In genomic region chr1:39789571-39790110, GRCh38 we compare ENCODE assay signal across 8 cellular contexts. TPM values are rescaled to one million over a fixed set of nuclear protein-coding genes. Genes with fewer than 3 reads are reported as not detected.
DNase-seq lines count a peak whose midpoint lies in the region; ATAC-seq and TF ChIP-seq lines count a peak whose summit lies in the region.

No MANE protein-coding gene starts in this region.

- ATAC-seq in natural killer cell treated with Interleukin-12 subunit alpha and Interleukin-12 subunit beta and Interleukin-15 and Interleukin-18, amount 100 ng/mL, for 72 hours: no peak
- ATAC-seq in HG03571 (IDR thresholded peaks at IDR 0.05; ENCODE audit: unreplicated experiment) (no peak), HG02973 (IDR thresholded peaks at IDR 0.05; ENCODE audit: unreplicated experiment) (no peak)

- no peak overlapping the region for H3K9ac ChIP-seq in HUES6 (ENCODE audit: low read length)

- H3K36me3 ChIP-seq in BE2C (no peaks in the 10 kb centered on the region), HUES6 (ENCODE audit: control insufficient read depth, insufficient read depth, low read length) (no peaks in the 10 kb centered on the region)

- H3K4me1 ChIP-seq in BE2C (no peaks in the 10 kb centered on the region), HUES6 (ENCODE audit: control insufficient read depth, insufficient read depth, low read length) (no peaks in the 10 kb centered on the region)

- H3K36me3 Mint-ChIP-seq in chondrocyte (ENCODE audit: low read depth): no peaks in the 10 kb centered on the region
- H3K36me3 Mint-ChIP-seq in natural killer cell treated with Interleukin-12 subunit alpha and Interleukin-12 subunit beta and Interleukin-15 and Interleukin-18, amount 100 ng/mL, for 72 hours: no peaks in the 10 kb centered on the region

- H3K27ac Mint-ChIP-seq in chondrocyte (ENCODE audit: unreplicated experiment): no peak overlapping the region
- H3K27ac Mint-ChIP-seq in natural killer cell treated with Interleukin-12 subunit alpha and Interleukin-12 subunit beta and Interleukin-15 and Interleukin-18, amount 100 ng/mL, for 72 hours: no peak overlapping the region

- TF ChIP-seq CTCF in BE2C (IDR thresholded peaks at IDR 0.05; ENCODE audit: low read depth, low read length): no peak
- TF ChIP-seq CTCF in chondrocyte (IDR thresholded peaks at IDR 0.05): no peak

- no peaks in the 10 kb centered on the region for H3K9me3 Mint-ChIP-seq in chondrocyte (ENCODE audit: low read depth)
- no peaks in the 10 kb centered on the region for H3K9me3 Mint-ChIP-seq in natural killer cell treated with Interleukin-12 subunit alpha and Interleukin-12 subunit beta and Interleukin-15 and Interleukin-18, amount 100 ng/mL, for 72 hours

- no peak for DNase-seq in BE2C
- no peak for DNase-seq in chondrocyte (ENCODE audit: low spot score)
- no peak for DNase-seq in natural killer cell treated with Interleukin-12 subunit alpha and Interleukin-12 subunit beta and Interleukin-15 and Interleukin-18, amount 100 ng/mL, for 72 hours (ENCODE audit: low spot score)
- DNase-seq in stimulated activated CD4-positive, alpha-beta T cell treated with anti-CD3 and anti-CD28 coated beads, Interleukin-12 subunit alpha, Interleukin-12 subunit beta, amount 100 ng/mL, for 4 hours: no peak
- no peak for DNase-seq in stimulated activated CD4-positive, alpha-beta T cell treated with anti-CD3 and anti-CD28 coated beads, Interleukin-4, amount 100 ng/mL, for 1 hour

- H3K27ac ChIP-seq in HUES6 (ENCODE audit: low read depth, low read length): no peak overlapping the region

- H3K4me3 Mint-ChIP-seq in chondrocyte (ENCODE audit: unreplicated experiment): peak overlapping the region; percentile 54
- H3K4me3 Mint-ChIP-seq in natural killer cell treated with Interleukin-12 subunit alpha and Interleukin-12 subunit beta and Interleukin-15 and Interleukin-18, amount 100 ng/mL, for 72 hours: peak overlapping the region; percentile 81

- peak overlapping the region; percentile 34 for H3K4me3 ChIP-seq in BE2C (ENCODE audit: low read depth, low read length)
- peak overlapping the region; percentile 67 for H3K4me3 ChIP-seq in HUES6 (ENCODE audit: low read depth, low read length)

- H3K27me3 ChIP-seq in BE2C (no peaks in the 10 kb centered on the region), HUES6 (ENCODE audit: control insufficient read depth, insufficient read depth, low read length) (peaks cover 81% of the 10 kb centered on the region)

- H3K9me3 ChIP-seq in BE2C: no peaks in the 10 kb centered on the region
- no peaks in the 10 kb centered on the region for H3K9me3 ChIP-seq in HUES6 (ENCODE audit: control insufficient read depth, insufficient read depth, low read depth, low read length)

- H3K27me3 Mint-ChIP-seq in chondrocyte (ENCODE audit: low read depth): peaks cover 49% of the 10 kb centered on the region
- H3K27me3 Mint-ChIP-seq in natural killer cell treated with Interleukin-12 subunit alpha and Interleukin-12 subunit beta and Interleukin-15 and Interleukin-18, amount 100 ng/mL, for 72 hours: no peaks in the 10 kb centered on the region

- peaks cover 3% of the 10 kb centered on the region for H3K4me1 Mint-ChIP-seq in chondrocyte (ENCODE audit: low read depth)
- peaks cover 0 to 3% of the 10 kb centered on the region in 2 donors for H3K4me1 Mint-ChIP-seq in natural killer cell treated with Interleukin-12 subunit alpha and Interleukin-12 subunit beta and Interleukin-15 and Interleukin-18, amount 100 ng/mL, for 72 hours (ENCODE audit: low read depth in 2 of 2)

RNA-seq across cellular contexts. Expression of gene BMP8B, which starts 1.0 kb away (rescaled TPM):
- 0.23 TPM for polyA plus RNA-seq in BE2C (2012; ENCODE audit: insufficient read depth, insufficient read length, low read depth)
- 0.07 to 0.25 TPM (median 0.18 TPM) in 3 replicates for total RNA-seq in chondrocyte
- 1 to 10 TPM in 1 of 2 donors, under 1 TPM in 1; 0.84 to 1.8 TPM for total RNA-seq in natural killer cell treated with Interleukin-12 subunit alpha and Interleukin-12 subunit beta and Interleukin-15 and Interleukin-18, amount 100 ng/mL, for 72 hours

RNA-seq across cellular contexts. Expression of gene OXCT2, which starts 18.5 kb away (rescaled TPM):
- polyA plus RNA-seq in BE2C (2012; ENCODE audit: insufficient read depth, insufficient read length, low read depth): not detected
- 0.29 to 0.72 TPM in 2 of 3 replicates, not detected in the other for total RNA-seq in chondrocyte
- total RNA-seq in natural killer cell treated with Interleukin-12 subunit alpha and Interleukin-12 subunit beta and Interleukin-15 and Interleukin-18, amount 100 ng/mL, for 72 hours: under 1 TPM; 0.47 to 0.59 TPM

RNA-seq across cellular contexts. Expression of gene PPIE, which starts 51.0 kb away (rescaled TPM):
- polyA plus RNA-seq in BE2C (2012; ENCODE audit: insufficient read depth, insufficient read length, low read depth): 98.5 TPM
- total RNA-seq in chondrocyte: 31.5 to 32.7 TPM (median 32.6 TPM) in 3 replicates
- 10 to 100 TPM; 60.0 to 61.2 TPM for total RNA-seq in natural killer cell treated with Interleukin-12 subunit alpha and Interleukin-12 subunit beta and Interleukin-15 and Interleukin-18, amount 100 ng/mL, for 72 hours
